ENCODE assay signal across 8 cellular contexts in genomic region chr14:103879570-103880333, GRCh38. TPM values are rescaled to one million over a fixed set of nuclear protein-coding genes. Genes with fewer than 3 reads are reported as not detected.
A peak's percentile ranks its signal among the peaks of the same experiment; 100 is the strongest.
DNase-seq lines count a peak whose midpoint lies in the region; ATAC-seq, FAIRE-seq and TF ChIP-seq lines count a peak whose summit lies in the region.

No MANE protein-coding gene starts in this region.

- H4K20me1 ChIP-seq in astrocyte (ENCODE audit: insufficient read depth, low read length): peaks cover 8% of the 10 kb centered on the region

- H3K27ac ChIP-seq in astrocyte (ENCODE audit: low read depth, low read length) (no peak overlapping the region), upper lobe of left lung (peak overlapping the region; percentile 78 to 87 (median 82))

- intact Hi-C loops in activated CD4-positive, alpha-beta memory T cell treated with anti-CD3 and anti-CD28 coated beads for 36 hours (cut with micrococcal nuclease): no loop called here

- no peaks in the 10 kb centered on the region for H3K79me2 ChIP-seq in astrocyte (ENCODE audit: insufficient read depth, low read length)

- WGBS in upper lobe of left lung, 2 donors: 16 to 20% methylated on average over 8 to 28 of the region's 34 CpGs

- no peaks in the 10 kb centered on the region for H3K27me3 ChIP-seq in astrocyte (ENCODE audit: insufficient read depth, low read length)
- no peaks in the 10 kb centered on the region for H3K27me3 ChIP-seq in upper lobe of left lung

- no peaks in the 10 kb centered on the region for H3K9me3 Mint-ChIP-seq in activated CD4-positive, alpha-beta memory T cell treated with anti-CD3 and anti-CD28 coated beads for 36 hours
- no peaks in the 10 kb centered on the region for H3K9me3 Mint-ChIP-seq in activated CD4-positive, alpha-beta memory T cell treated with anti-CD3 and anti-CD28 coated beads, Interleukin-2, amount 10 ng/mL, durations not matched to agents 7 days and 5 days
- H3K9me3 Mint-ChIP-seq in astrocyte (ENCODE audit: unreplicated experiment): no peaks in the 10 kb centered on the region

- no peak for FAIRE-seq in astrocyte (lab: Jason Lieb, UNC)

- CTCF ChIA-PET in activated CD4-positive, alpha-beta memory T cell treated with anti-CD3 and anti-CD28 coated beads for 36 hours (lab: Charles Lee): interaction anchor here (0.6 to 2.8 kb wide), 3 partner anchors 21 to 130 kb away, joined by 5 to 18 read pairs (median 7); no protein-coding TSS in a partner anchor
- CTCF ChIA-PET in activated CD4-positive, alpha-beta memory T cell treated with anti-CD3 and anti-CD28 coated beads, Interleukin-2, amount 10 ng/mL, durations not matched to agents 7 days and 5 days (lab: Charles Lee): interaction anchor here (1.2 to 3.5 kb wide), 3 partner anchors 21 to 71 kb away, joined by 3 to 20 read pairs (median 5); no protein-coding TSS in a partner anchor

- no peaks in the 10 kb centered on the region for H3K36me3 Mint-ChIP-seq in activated CD4-positive, alpha-beta memory T cell treated with anti-CD3 and anti-CD28 coated beads for 36 hours
- H3K36me3 Mint-ChIP-seq in activated CD4-positive, alpha-beta memory T cell treated with anti-CD3 and anti-CD28 coated beads, Interleukin-2, amount 10 ng/mL, durations not matched to agents 7 days and 5 days (ENCODE audit: low read depth): no peaks in the 10 kb centered on the region
- peaks cover 1% of the 10 kb centered on the region for H3K36me3 Mint-ChIP-seq in astrocyte (ENCODE audit: low read depth, unreplicated experiment)

- DNase-seq in activated CD4-positive, alpha-beta memory T cell treated with anti-CD3 and anti-CD28 coated beads for 36 hours: peak; percentile 13
- DNase-seq in activated CD4-positive, alpha-beta memory T cell treated with anti-CD3 and anti-CD28 coated beads, Interleukin-2, amount 10 ng/mL, durations not matched to agents 7 days and 5 days: no peak
- DNase-seq in astrocyte (ENCODE audit: low read depth): peak; percentile 24
- peak; percentile 85 for DNase-seq in left kidney (ENCODE audit: low read depth, low spot score)
- peak; percentile 88 to 93 for DNase-seq in upper lobe of left lung
- no peak for DNase-seq in KBM-7
- DNase-seq in MV-4-11 (lab: John Stamatoyannopoulos, UW): no peak
- DNase-seq in stimulated activated CD4-positive, alpha-beta T cell treated with anti-CD3 and anti-CD28 coated beads, Interleukin-1b, Interleukin-23, amount 100 ng/mL, for 48 hours: no peak

- H3K4me1 Mint-ChIP-seq in activated CD4-positive, alpha-beta memory T cell treated with anti-CD3 and anti-CD28 coated beads for 36 hours (ENCODE audit: low read depth): peaks cover 9% of the 10 kb centered on the region
- H3K4me1 Mint-ChIP-seq in activated CD4-positive, alpha-beta memory T cell treated with anti-CD3 and anti-CD28 coated beads, Interleukin-2, amount 10 ng/mL, durations not matched to agents 7 days and 5 days: peaks cover 12% of the 10 kb centered on the region
- no peaks in the 10 kb centered on the region for H3K4me1 Mint-ChIP-seq in astrocyte (ENCODE audit: low read depth, unreplicated experiment)

- peak overlapping the region; percentile 53 for H3K4me3 Mint-ChIP-seq in activated CD4-positive, alpha-beta memory T cell treated with anti-CD3 and anti-CD28 coated beads for 36 hours
- no peak overlapping the region for H3K4me3 Mint-ChIP-seq in activated CD4-positive, alpha-beta memory T cell treated with anti-CD3 and anti-CD28 coated beads, Interleukin-2, amount 10 ng/mL, durations not matched to agents 7 days and 5 days
- no peak overlapping the region for H3K4me3 Mint-ChIP-seq in astrocyte (ENCODE audit: unreplicated experiment)

- H3K27ac Mint-ChIP-seq in activated CD4-positive, alpha-beta memory T cell treated with anti-CD3 and anti-CD28 coated beads for 36 hours: no peak overlapping the region
- H3K27ac Mint-ChIP-seq in activated CD4-positive, alpha-beta memory T cell treated with anti-CD3 and anti-CD28 coated beads, Interleukin-2, amount 10 ng/mL, durations not matched to agents 7 days and 5 days: no peak overlapping the region
- H3K27ac Mint-ChIP-seq in astrocyte (ENCODE audit: unreplicated experiment): no peak overlapping the region

- H3K4me1 ChIP-seq in astrocyte (ENCODE audit: insufficient read depth, low read length) (peaks cover 15% of the 10 kb centered on the region), upper lobe of left lung (peaks cover 39 to 43% (median 42%) of the 10 kb centered on the region in 4 donors)

- H3K9me3 ChIP-seq in astrocyte (ENCODE audit: insufficient read depth, low read depth, low read length): no peaks in the 10 kb centered on the region
- H3K9me3 ChIP-seq in upper lobe of left lung: no peaks in the 10 kb centered on the region

- no peak for TF ChIP-seq EP300 in upper lobe of left lung (IDR thresholded peaks at IDR 0.05)

- peak in 1 of 4 donors; percentile 63 for TF ChIP-seq POLR2A in upper lobe of left lung (IDR thresholded peaks at IDR 0.05)

- in situ Hi-C loops in KBM-7 (cut with MboI; ENCODE audit: low pct_unique_long_range_greater_than_20kb, low sequenced_read_pairs): no loop called here

- peak overlapping the region; percentile 25 for H3K4me3 ChIP-seq in astrocyte (ENCODE audit: insufficient read depth, low read depth, low read length)
- peak overlapping the region in 3 of 4 donors; percentile 31 to 45 (median 42) for H3K4me3 ChIP-seq in upper lobe of left lung

- ATAC-seq in upper lobe of left lung (ENCODE audit: low FRiP score in 2 of 2): peak; percentile 75 to 90

- no peaks in the 10 kb centered on the region for H3K36me3 ChIP-seq in astrocyte (ENCODE audit: insufficient read depth, low read length)
- H3K36me3 ChIP-seq in upper lobe of left lung: no peaks in the 10 kb centered on the region

- peak overlapping the region; percentile 79 for H3K4me2 ChIP-seq in astrocyte (ENCODE audit: low read length)

- H3K9ac ChIP-seq in astrocyte (ENCODE audit: low read length): no peak overlapping the region

- no peak for TF ChIP-seq CTCF in astrocyte (IDR thresholded peaks at IDR 0.05; ENCODE audit: insufficient read depth, low read depth, low read length)
- TF ChIP-seq CTCF in upper lobe of left lung (IDR thresholded peaks at IDR 0.05): no peak

- H2AFZ ChIP-seq in astrocyte (ENCODE audit: low read depth, low read length): peak overlapping the region; percentile 57

- POLR2A ChIA-PET in activated CD4-positive, alpha-beta memory T cell treated with anti-CD3 and anti-CD28 coated beads for 36 hours (lab: Charles Lee): no interaction called here
- POLR2A ChIA-PET in activated CD4-positive, alpha-beta memory T cell treated with anti-CD3 and anti-CD28 coated beads, Interleukin-2, amount 10 ng/mL, durations not matched to agents 7 days and 5 days (lab: Charles Lee): no interaction called here

- no peaks in the 10 kb centered on the region for H3K27me3 Mint-ChIP-seq in activated CD4-positive, alpha-beta memory T cell treated with anti-CD3 and anti-CD28 coated beads for 36 hours
- H3K27me3 Mint-ChIP-seq in activated CD4-positive, alpha-beta memory T cell treated with anti-CD3 and anti-CD28 coated beads, Interleukin-2, amount 10 ng/mL, durations not matched to agents 7 days and 5 days: no peaks in the 10 kb centered on the region
- H3K27me3 Mint-ChIP-seq in astrocyte (ENCODE audit: low read depth, unreplicated experiment): peaks cover 18% of the 10 kb centered on the region

RNA-seq across cellular contexts. Expression of gene PPP1R13B, which starts 32.4 kb away (rescaled TPM):
- 10 to 100 TPM; 13.5 to 14.8 TPM for total RNA-seq in activated CD4-positive, alpha-beta memory T cell treated with anti-CD3 and anti-CD28 coated beads for 36 hours
- 10 to 100 TPM; 10.7 to 15.9 TPM for total RNA-seq in activated CD4-positive, alpha-beta memory T cell treated with anti-CD3 and anti-CD28 coated beads, Interleukin-2, amount 10 ng/mL, durations not matched to agents 7 days and 5 days
- 7.0 and 9.5 TPM in 2 replicates for total RNA-seq in astrocyte
- 100 to 1,000 TPM in 1 of 6 donors, 10 to 100 TPM in 5; 37.0 to 117 (median 71.1) TPM for total RNA-seq in upper lobe of left lung

RNA-seq across cellular contexts. Expression of gene TDRD9, which starts 48.5 kb away (rescaled TPM):
- under 1 TPM; 0.19 to 0.85 TPM for total RNA-seq in activated CD4-positive, alpha-beta memory T cell treated with anti-CD3 and anti-CD28 coated beads for 36 hours
- total RNA-seq in activated CD4-positive, alpha-beta memory T cell treated with anti-CD3 and anti-CD28 coated beads, Interleukin-2, amount 10 ng/mL, durations not matched to agents 7 days and 5 days: under 1 TPM; 0.08 to 0.13 TPM
- total RNA-seq in astrocyte (not detected in 2 replicates), upper lobe of left lung (1 to 10 TPM; 3.1 to 7.9 (median 5.1) TPM)

Comparison
In these comparisons a context has a peak if more than half of its experiments do, and no peak if none do; other contexts are left out.
1. DNase-seq: peak in activated CD4-positive, alpha-beta memory T cell treated with anti-CD3 and anti-CD28 coated beads for 36 hours (single experiment), astrocyte (single experiment), left kidney (single experiment) and upper lobe of left lung (2 of 2); none in activated CD4-positive, alpha-beta memory T cell treated with anti-CD3 and anti-CD28 coated beads, Interleukin-2, amount 10 ng/mL, durations not matched to agents 7 days and 5 days (single experiment), KBM-7 (single experiment), MV-4-11 (single experiment) and stimulated activated CD4-positive, alpha-beta T cell treated with anti-CD3 and anti-CD28 coated beads, Interleukin-1b, Interleukin-23, amount 100 ng/mL, for 48 hours (single experiment).